ENCODE assay signal across 29 cellular contexts in genomic region chrX:142233400-142233799, GRCh38. TPM values are rescaled to one million over a fixed set of nuclear protein-coding genes. Genes with fewer than 3 reads are reported as not detected.
"Had no signal": no experiment of that assay in that cellular context is flagged by ENCODE, and none has a peak within 500 bp of the region (broad histone marks: within the 10 kb centered on the region; RNA-seq: fewer than 3 reads in every experiment).

No MANE protein-coding gene starts in this region.

- ATAC-seq: activated CD4-positive, CD25-positive, alpha-beta regulatory T cell treated with anti-CD3 and anti-CD28 coated beads, Interleukin-2, amount 50 U/mL, for 24 hours; activated T-cell treated with anti-CD3 and anti-CD28 coated beads, Interleukin-2, amount 50 U/mL, for 72 hours; gastroesophageal sphincter; heart left ventricle; left cardiac atrium; sciatic nerve; stimulated activated effector memory CD8-positive, alpha-beta T cell treated with anti-CD3 and anti-CD28 coated beads, Interleukin-12 subunit alpha, Interleukin-12 subunit beta, amount 100 ng/mL, for 72 hours; stimulated activated naive CD8-positive, alpha-beta T cell treated with anti-CD3 and anti-CD28 coated beads, Interleukin-15, amount 100 ng/mL, for 72 hours; T-helper 17 cell had no signal

- H3K4me3 ChIP-seq: colonic mucosa, esophagus squamous epithelium, gastroesophageal sphincter, heart left ventricle, tibial artery had no signal

- FAIRE-seq: bronchial epithelial cell, small intestine had no signal

- H3K4me1 ChIP-seq: colonic mucosa, esophagus squamous epithelium, gastroesophageal sphincter, heart left ventricle, tibial artery had no signal

- DNase-seq: activated CD4-positive, alpha-beta memory T cell treated with anti-CD3 and anti-CD28 coated beads, Interleukin-2, amount 10 ng/mL, durations not matched to agents 7 days and 5 days; activated CD4-positive, alpha-beta T cell treated with anti-CD3 and anti-CD28 coated beads, Interleukin-2, amount 10 ng/mL, durations not matched to agents 24 days and 14 days; activated effector memory CD4-positive, alpha-beta T cell treated with Interleukin-2 at 50 U/mL for 16 hours; activated naive CD4-positive, alpha-beta T cell treated with anti-CD3 and anti-CD28 coated beads for 36 hours; activated naive CD8-positive, alpha-beta T cell treated with anti-CD3 and anti-CD28 coated beads, Interleukin-2, amount 10 ng/mL, durations not matched to agents 7 days and 5 days; activated T-cell treated with anti-CD3 and anti-CD28 coated beads, Interleukin-2, amount 50 U/mL, for 72 hours; amniotic stem cell; colonic mucosa; endodermal cell; esophagus squamous epithelium; heart left ventricle; islet precursor cell; left cardiac atrium; occipital lobe; posterior cingulate gyrus; small intestine; stimulated activated CD4-positive, alpha-beta T cell treated with anti-CD3 and anti-CD28 coated beads, Interleukin-2, amount 100 ng/mL, for 24 hours; stimulated activated naive CD8-positive, alpha-beta T cell treated with anti-CD3 and anti-CD28 coated beads, Interleukin-15, amount 100 ng/mL, for 72 hours; T-helper 17 cell; tibial artery had no signal

- H3K27ac ChIP-seq: colonic mucosa, esophagus squamous epithelium, gastroesophageal sphincter, heart left ventricle, tibial artery had no signal

- H3K27me3 ChIP-seq: colonic mucosa, esophagus squamous epithelium, gastroesophageal sphincter, heart left ventricle, tibial artery had no signal

- H3K36me3 ChIP-seq: colonic mucosa, esophagus squamous epithelium, gastroesophageal sphincter, heart left ventricle, tibial artery had no signal

- H3K9me3 ChIP-seq: colonic mucosa, gastroesophageal sphincter, heart left ventricle, tibial artery had no signal

RNA-seq across cellular contexts. Expression of gene MAGEC2, which starts 28.3 kb away (rescaled TPM):
- total RNA-seq: activated CD4-positive, alpha-beta memory T cell treated with anti-CD3 and anti-CD28 coated beads, Interleukin-2, amount 10 ng/mL, durations not matched to agents 7 days and 5 days; activated CD4-positive, alpha-beta T cell treated with anti-CD3 and anti-CD28 coated beads, Interleukin-2, amount 10 ng/mL, durations not matched to agents 24 days and 14 days; activated naive CD4-positive, alpha-beta T cell treated with anti-CD3 and anti-CD28 coated beads for 36 hours; activated naive CD8-positive, alpha-beta T cell treated with anti-CD3 and anti-CD28 coated beads, Interleukin-2, amount 10 ng/mL, durations not matched to agents 7 days and 5 days; activated T-cell treated with anti-CD3 and anti-CD28 coated beads, Interleukin-2, amount 50 U/mL, for 72 hours; bronchial epithelial cell; endodermal cell; esophagus squamous epithelium; gastroesophageal sphincter; heart left ventricle; left cardiac atrium; lower leg skin; mononuclear cell; myocyte; occipital lobe; sciatic nerve; T-helper 17 cell; ureter had no signal
- polyA plus RNA-seq: heart left ventricle, small intestine had no signal
